In genomic region chr4:16931336-16931735, GRCh38 we compare ENCODE assay signal across 22 cellular contexts. TPM values are rescaled to one million over a fixed set of nuclear protein-coding genes. Genes with fewer than 3 reads are reported as not detected.
"Had no signal": no experiment of that assay in that cellular context is flagged by ENCODE, and none has a peak within 500 bp of the region (broad histone marks: within the 10 kb centered on the region; RNA-seq: fewer than 3 reads in every experiment).

No MANE protein-coding gene starts in this region.

- H3K27me3 ChIP-seq: colonic mucosa, foreskin keratinocyte, testis, tibial artery had no signal

- DNase-seq: colonic mucosa; effector CD8-positive, alpha-beta T cell; endodermal cell; foreskin keratinocyte; hypothalamus; left ventricle myocardium superior; lower lobe of right lung; naive thymus-derived CD8-positive, alpha-beta T cell; occipital lobe; pancreas; retina; stimulated activated CD4-positive, alpha-beta T cell treated with anti-CD3 and anti-CD28 coated beads, Interleukin-2, amount 100 ng/mL, for 24 hours; stimulated activated CD4-positive, alpha-beta T cell treated with anti-CD3 and anti-CD28 coated beads, Interleukin-4, amount 100 ng/mL, for 4 hours; stimulated activated naive CD8-positive, alpha-beta T cell treated with anti-CD3 and anti-CD28 coated beads, Interleukin-15, Interleukin-2, amounts not matched to agents 100 U/mL and 50 U/mL, for 24 hours; substantia nigra; testis; tibial artery had no signal

- ATAC-seq: esophagus mucosa; foreskin keratinocyte; lower lobe of right lung; naive thymus-derived CD8-positive, alpha-beta T cell; pancreas; stimulated activated memory B cell treated with anti-CD40 and anti-IgM and Interleukin-4, amounts not matched to agents 10 μg/mL and 1 μg/mL and 100 μg/mL, for 72 hours; stimulated activated naive CD8-positive, alpha-beta T cell treated with anti-CD3 and anti-CD28 coated beads, Interleukin-15, Interleukin-2, amounts not matched to agents 100 U/mL and 50 U/mL, for 24 hours had no signal

- H3K4me1 ChIP-seq: colonic mucosa, foreskin keratinocyte, lower lobe of right lung, pancreas, testis, tibial artery had no signal

- H3K9me3 ChIP-seq: colonic mucosa, lower lobe of right lung, pancreas, testis, tibial artery had no signal

- FAIRE-seq: keratinocyte, pancreas had no signal

- H3K36me3 ChIP-seq: colonic mucosa, lower lobe of right lung, pancreas, tibial artery had no signal

- H3K4me3 ChIP-seq: colonic mucosa, lower lobe of right lung, pancreas, testis, tibial artery had no signal

- H3K27ac ChIP-seq: colonic mucosa, epithelial cell of prostate, foreskin keratinocyte, lower lobe of right lung, pancreas, testis, tibial artery had no signal

RNA-seq across cellular contexts. Expression of gene LDB2, which starts 32.9 kb away (rescaled TPM):
- total RNA-seq: foreskin keratinocyte; myocyte; naive thymus-derived CD8-positive, alpha-beta T cell had no signal
- polyA plus RNA-seq: foreskin keratinocyte, keratinocyte had no signal
